Comparison of ENCODE assay signal across 9 cellular contexts in the genomic region with DNA sequence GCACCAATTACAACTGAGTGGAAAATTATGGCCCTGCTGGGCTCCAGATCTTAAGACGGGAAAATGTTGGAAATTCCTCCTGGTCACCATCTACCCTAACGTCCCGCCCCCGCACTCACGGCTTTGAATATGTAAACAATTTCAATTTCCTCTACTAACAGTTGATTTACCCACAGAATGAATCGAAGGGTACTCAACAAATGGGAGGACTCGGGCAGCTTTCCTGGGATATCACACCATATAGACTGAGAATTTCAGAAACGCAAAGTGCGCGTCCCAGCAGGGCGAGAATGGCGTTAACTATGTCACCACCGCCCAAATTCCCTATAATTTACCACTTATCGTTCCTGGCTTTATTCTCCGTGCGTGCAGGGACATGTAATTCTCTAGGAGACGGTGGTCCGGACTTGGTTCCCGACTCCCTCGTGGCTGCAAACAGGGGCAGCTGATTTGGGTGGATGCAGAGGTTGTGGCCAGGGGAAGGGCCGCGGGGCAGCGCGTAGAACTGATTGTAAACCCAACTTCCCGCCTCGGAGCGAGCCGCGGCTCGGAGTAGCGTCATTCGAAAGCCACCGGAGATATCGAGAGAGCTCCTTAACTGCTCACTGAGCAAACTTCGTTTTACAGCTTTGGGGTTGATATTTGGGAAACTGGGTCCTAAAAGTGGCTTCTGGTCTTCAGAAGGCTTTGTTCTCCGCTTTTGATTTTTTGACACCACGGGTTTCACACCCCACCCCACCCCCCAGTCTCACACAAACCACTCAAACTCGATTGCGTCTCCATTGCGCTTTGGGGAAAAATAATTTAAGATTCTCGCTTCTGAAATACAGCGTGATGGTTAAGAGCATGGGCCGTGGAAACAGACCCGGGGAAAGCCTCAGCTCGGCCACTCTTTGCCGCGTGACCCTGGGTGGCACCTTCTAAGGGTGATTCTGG. TPM values are rescaled to one million over a fixed set of nuclear protein-coding genes. Genes with fewer than 3 reads are reported as not detected.
A peak's percentile ranks its signal among the peaks of the same experiment; 100 is the strongest.
DNase-seq lines count a peak whose midpoint lies in the region; ATAC-seq, FAIRE-seq and TF ChIP-seq lines count a peak whose summit lies in the region.
"Had no signal": no experiment of that assay in that cellular context is flagged by ENCODE, and none has a peak within 500 bp of the region (broad histone marks: within the 10 kb centered on the region; RNA-seq: fewer than 3 reads in every experiment).

No MANE protein-coding gene starts in this region.

- H3K27ac Mint-ChIP-seq in chondrocyte (ENCODE audit: unreplicated experiment) = no peak overlapping the region

- H3K9ac ChIP-seq in mucosa of rectum (ENCODE audit: low read depth in 1 of 2, low read length in 2 of 2) = peak overlapping the region; percentile 26 to 68
- H3K9ac ChIP-seq in kidney (ENCODE audit: low read length in 2 of 2) = no peak overlapping the region

- H3K4me3 ChIP-seq in mucosa of rectum (ENCODE audit: low read length in 2 of 2) (peak overlapping the region; percentile 68 to 79), kidney (ENCODE audit: low read length in 2 of 2) (no peak overlapping the region)

- peaks cover 18 to 19% of the 10 kb centered on the region in 2 donors for H3K27me3 ChIP-seq in mucosa of rectum (ENCODE audit: control insufficient read depth in 2 of 2, insufficient read depth in 2 of 2, low read length in 2 of 2)

- no peak for TF ChIP-seq CTCF in chondrocyte (IDR thresholded peaks at IDR 0.05)
- TF ChIP-seq CTCF in kidney (IDR thresholded peaks at IDR 0.05; ENCODE audit: borderline replicate concordance, extremely low read depth, insufficient read depth) = no peak

- peaks cover 15% of the 10 kb centered on the region for H3K9me3 Mint-ChIP-seq in chondrocyte (ENCODE audit: low read depth)

- H3K36me3 ChIP-seq in mucosa of rectum (ENCODE audit: control insufficient read depth in 2 of 2, insufficient read depth in 2 of 2, low read length in 2 of 2) (no peaks in the 10 kb centered on the region), kidney (ENCODE audit: control insufficient read depth in 1 of 2, insufficient read depth in 2 of 2, low read length in 2 of 2) (no peaks in the 10 kb centered on the region)

- intact Hi-C loops in kidney (cut with DNase I) = no loop called here

- ATAC-seq in GM18858 (IDR thresholded peaks at IDR 0.05; ENCODE audit: unreplicated experiment) = no peak

- H3K4me1 ChIP-seq in mucosa of rectum (ENCODE audit: control insufficient read depth in 2 of 2, insufficient read depth in 2 of 2, low read length in 2 of 2) (peaks cover 9 to 10% of the 10 kb centered on the region in 2 donors), kidney (ENCODE audit: control insufficient read depth in 1 of 2, insufficient read depth in 1 of 2, low read depth in 1 of 2, low read length in 2 of 2) (no peaks in the 10 kb centered on the region)

- DNase-seq in GM03348 (ENCODE audit: low spot score) = peak; percentile 57
- peak; percentile 52 for DNase-seq in LHCN-M2 (ENCODE audit: low read depth)
- DNase-seq in chondrocyte (ENCODE audit: low spot score) = no peak
- no peak for DNase-seq in kidney
- DNase-seq in RCC 7860 (ENCODE audit: low spot score) = no peak
- no peak for DNase-seq in medulla oblongata (ENCODE audit: extremely low spot score)

- H3K9me3 ChIP-seq in mucosa of rectum (ENCODE audit: control insufficient read depth in 2 of 2, low read length in 2 of 2) (peaks cover 2 to 3% of the 10 kb centered on the region in 2 donors), kidney (ENCODE audit: control insufficient read depth in 1 of 2, low read length in 2 of 2) (peaks cover 5% of the 10 kb centered on the region in 2 donors)

- peaks cover 2% of the 10 kb centered on the region for H3K36me3 Mint-ChIP-seq in chondrocyte (ENCODE audit: low read depth)

- peak overlapping the region; percentile 91 for H3K4me3 Mint-ChIP-seq in chondrocyte (ENCODE audit: unreplicated experiment)

- peaks cover 25% of the 10 kb centered on the region for H3K4me1 Mint-ChIP-seq in chondrocyte (ENCODE audit: low read depth)

- H3K27ac ChIP-seq in mucosa of rectum (ENCODE audit: low read depth in 2 of 2, low read length in 2 of 2) = peak overlapping the region; percentile 65 to 78
- H3K27ac ChIP-seq in kidney (ENCODE audit: low read depth in 2 of 2, low read length in 2 of 2) = no peak overlapping the region

- H3K27me3 Mint-ChIP-seq in chondrocyte (ENCODE audit: low read depth) = peaks cover 61% of the 10 kb centered on the region

- FAIRE-seq in kidney (lab: Jason Lieb, UNC) = no peak
- no peak for FAIRE-seq in RCC 7860 (lab: Jason Lieb, UNC)

RNA-seq across cellular contexts. Expression of a gene that starts 17.6 kb away (rescaled TPM):
- total RNA-seq in LHCN-M2 (2014; rRNA removed) (10.3 and 15.5 TPM in 2 replicates), chondrocyte (12.1 to 13.0 TPM (median 12.8 TPM) in 3 replicates), kidney (15.6 TPM)
- polyA plus RNA-seq in LHCN-M2 (2012) = 8.1 TPM
- 8.1 TPM for polyA plus RNA-seq in kidney (ENCODE audit: insufficient read depth, low read depth, low replicate concordance)

RNA-seq across cellular contexts. Expression of a gene that starts 44.6 kb away (rescaled TPM):
- total RNA-seq in LHCN-M2 (2014; rRNA removed) (4.1 and 4.4 TPM in 2 replicates), chondrocyte (4.8 to 7.1 TPM (median 5.1 TPM) in 3 replicates), kidney (7.4 TPM)
- polyA plus RNA-seq in LHCN-M2 (2012) = 2.5 TPM
- 3.9 TPM for polyA plus RNA-seq in kidney (ENCODE audit: insufficient read depth, low read depth, low replicate concordance)

RNA-seq across cellular contexts. Expression of a gene that starts 51.6 kb away (rescaled TPM):
- total RNA-seq in LHCN-M2 (2014; rRNA removed) (not detected in 2 replicates), chondrocyte (not detected in 3 replicates), kidney (1.2 TPM)
- not detected for polyA plus RNA-seq in LHCN-M2 (2012)
- polyA plus RNA-seq in kidney (ENCODE audit: insufficient read depth, low read depth, low replicate concordance) = 1.7 TPM
- total RNA-seq: M059J had no signal

RNA-seq across cellular contexts. Expression of a gene that starts 59.4 kb away (rescaled TPM):
- total RNA-seq in LHCN-M2 (2014; rRNA removed) (11.3 and 12.7 TPM in 2 replicates), chondrocyte (12.6 to 18.9 TPM (median 14.8 TPM) in 3 replicates), kidney (17.2 TPM)
- 4.9 TPM for polyA plus RNA-seq in LHCN-M2 (2012)
- polyA plus RNA-seq in kidney (ENCODE audit: insufficient read depth, low read depth, low replicate concordance) = 11.8 TPM

Comparison
In these comparisons a context has a peak if more than half of its experiments do, and no peak if none do; other contexts are left out.
1. DNase-seq: peak in GM03348 (single experiment) and LHCN-M2 (single experiment); none in chondrocyte (single experiment), kidney (single experiment), RCC 7860 (single experiment) and medulla oblongata (single experiment).
2. H3K27ac ChIP-seq: peak in mucosa of rectum (2 of 2); none in kidney (0 of 2).
3. H3K4me3 ChIP-seq: peak in mucosa of rectum (2 of 2); none in kidney (0 of 2).
4. H3K9ac ChIP-seq: peak in mucosa of rectum (2 of 2); none in kidney (0 of 2).